In genomic region chr6:52491203-52492069, GRCh38 we compare ENCODE assay signal across 9 cellular contexts.
DNase-seq lines count a peak whose midpoint lies in the region; ATAC-seq and TF ChIP-seq lines count a peak whose summit lies in the region.
"Had no signal": no experiment of that assay in that cellular context is flagged by ENCODE, and none has a peak within 500 bp of the region (broad histone marks: within the 10 kb centered on the region; RNA-seq: fewer than 3 reads in every experiment).

No MANE protein-coding gene starts in this region.

- H3K27ac ChIP-seq in endodermal cell (ENCODE audit: low read depth, low read length) (no peak overlapping the region), left ventricle myocardium inferior (replicated peaks) (no peak overlapping the region)

- H3K27me3 Mint-ChIP-seq in endodermal cell (ENCODE audit: insufficient read depth): no peaks in the 10 kb centered on the region

- H3K9ac ChIP-seq in endodermal cell (ENCODE audit: extremely low read depth, low read length, poor library complexity, severe bottlenecking): no peak overlapping the region

- no peak overlapping the region for H3K4me3 Mint-ChIP-seq in endodermal cell

- peaks cover 5% of the 10 kb centered on the region for H3K9me3 ChIP-seq in endodermal cell (ENCODE audit: control insufficient read depth, low read length)
- no peaks in the 10 kb centered on the region for H3K9me3 ChIP-seq in left ventricle myocardium inferior (replicated peaks)

- no peaks in the 10 kb centered on the region for H3K36me3 ChIP-seq in endodermal cell (ENCODE audit: control insufficient read depth, insufficient read depth, low read length)
- peaks cover 7% of the 10 kb centered on the region for H3K36me3 ChIP-seq in left ventricle myocardium inferior

- no peak for TF ChIP-seq CTCF in cardiac fibroblast (IDR thresholded peaks at IDR 0.05; ENCODE audit: low read depth, low read length)
- no peak for TF ChIP-seq CTCF in endodermal cell (conservative IDR thresholded peaks at IDR 0.05)
- TF ChIP-seq CTCF in left ventricle myocardium inferior (IDR thresholded peaks at IDR 0.05; ENCODE audit: borderline replicate concordance): no peak

- peaks cover 19% of the 10 kb centered on the region for H3K36me3 Mint-ChIP-seq in endodermal cell (ENCODE audit: low read depth)

- H3K4me3 ChIP-seq in cardiac fibroblast (replicated peaks in 1 of 2; ENCODE audit: low read depth in 2 of 2, low read length in 2 of 2) (no peak overlapping the region), endodermal cell (ENCODE audit: low read length) (no peak overlapping the region), left ventricle myocardium inferior (no peak overlapping the region)

- peak; percentile 61 for ATAC-seq in GM19328 (IDR thresholded peaks at IDR 0.05; ENCODE audit: unreplicated experiment)
- peak; percentile 59 for ATAC-seq in HG03060 (IDR thresholded peaks at IDR 0.05; ENCODE audit: low read depth, unreplicated experiment)

- intact Hi-C loops in left ventricle myocardium inferior (cut with micrococcal nuclease): no loop called here

- no peak overlapping the region for H3K27ac Mint-ChIP-seq in endodermal cell

- no peaks in the 10 kb centered on the region for H3K4me1 Mint-ChIP-seq in endodermal cell

- H3K27me3 ChIP-seq in endodermal cell (ENCODE audit: control insufficient read depth, insufficient read depth, low read length, poor library complexity, severe bottlenecking) (no peaks in the 10 kb centered on the region), left ventricle myocardium inferior (ENCODE audit: low read depth) (no peaks in the 10 kb centered on the region)

- DNase-seq in AG08395 (ENCODE audit: low spot score) (peak; percentile 55), cardiac fibroblast (ENCODE audit: low read depth in 2 of 2) (peak; percentile 50 to 76), GOT3 (lab: John Stamatoyannopoulos, UW) (no peak), endodermal cell (no peak), left ventricle myocardium inferior (no peak)
- DNase-seq in activated CD4-positive, CD25-positive, alpha-beta regulatory T cell (lab: John Stamatoyannopoulos, UW): no peak
- DNase-seq: SW 1271 had no signal

- H3K4me1 ChIP-seq in endodermal cell (ENCODE audit: control insufficient read depth, insufficient read depth, low read length) (no peaks in the 10 kb centered on the region), left ventricle myocardium inferior (peaks cover 4% of the 10 kb centered on the region)

- 94 to 95% methylated on average over 14 of the region's 14 CpGs for WGBS in endodermal cell (ENCODE audit: insufficient coverage in 1 of 2, insufficient read length in 1 of 2), 2 experiments

- H3K9me3 Mint-ChIP-seq in endodermal cell: no peaks in the 10 kb centered on the region

Comparison
In these comparisons a context has a peak if more than half of its experiments do, and no peak if none do; other contexts are left out.
1. DNase-seq: peak in AG08395 (single experiment) and cardiac fibroblast (2 of 2); none in GOT3 (single experiment), activated CD4-positive, CD25-positive, alpha-beta regulatory T cell (0 of 4), endodermal cell (single experiment) and left ventricle myocardium inferior (single experiment).